8 cellular contexts compared by ENCODE assay signal in the genomic region with DNA sequence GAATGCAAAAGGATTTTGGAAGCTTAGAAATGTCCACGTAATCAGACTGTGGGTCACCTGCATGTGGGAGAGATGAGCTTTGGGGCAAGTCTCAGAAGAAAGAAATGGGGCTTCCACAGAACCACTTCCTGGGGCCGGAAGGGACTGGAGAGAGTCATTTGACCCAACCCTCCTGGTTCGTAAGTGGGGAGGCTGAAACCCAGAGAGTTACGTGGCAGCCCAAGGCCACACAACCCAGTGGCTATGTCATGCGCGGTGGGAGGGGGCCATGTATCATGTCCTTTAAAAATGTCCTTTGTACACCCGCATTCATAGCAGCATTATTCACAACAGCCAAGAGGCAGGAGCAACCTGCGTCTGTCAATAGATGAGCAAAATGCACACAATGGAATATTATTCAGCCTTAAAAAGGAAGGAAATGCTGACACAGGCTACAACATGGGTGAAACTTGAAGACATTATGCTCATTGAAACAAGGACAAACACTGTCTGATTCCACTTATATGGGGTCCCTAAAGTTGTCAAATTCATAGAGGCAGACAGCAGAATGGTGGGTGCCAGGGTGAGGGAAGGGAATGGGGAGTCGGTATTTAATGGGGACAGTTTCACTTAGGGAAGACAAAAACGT. TPM values are rescaled to one million over a fixed set of nuclear protein-coding genes. Genes with fewer than 3 reads are reported as not detected.
DNase-seq lines count a peak whose midpoint lies in the region; ATAC-seq and FAIRE-seq lines count a peak whose summit lies in the region.

No MANE protein-coding gene starts in this region.

- DNase-seq in stimulated activated naive CD8-positive, alpha-beta T cell treated with anti-CD3 and anti-CD28 coated beads, Interleukin-15, Interleukin-2, amounts not matched to agents 100 U/mL and 50 U/mL, for 24 hours = no peak
- no peak for DNase-seq in effector memory CD8-positive, alpha-beta T cell
- no peak for DNase-seq in HPDE6-E6E7 (ENCODE audit: extremely low spot score)
- DNase-seq in DMS153 treated with DMSO at 0.1 percent for 48 hours (lab: John Stamatoyannopoulos, UW; ENCODE audit: unreplicated experiment) = no peak
- DNase-seq in Karpas-422 = no peak
- DNase-seq in urothelium cell line (ENCODE audit: low spot score) = no peak

- no peak overlapping the region for H3K9ac ChIP-seq in Karpas-422 (ENCODE audit: low read length)

- H3K4me3 ChIP-seq in muscle layer of duodenum (ENCODE audit: low read depth in 1 of 2, low read length in 2 of 2) = peak overlapping the region; percentile 11 to 63
- no peak overlapping the region for H3K4me3 ChIP-seq in Karpas-422 (ENCODE audit: low read length)

- H3K36me3 Mint-ChIP-seq in stimulated activated naive CD8-positive, alpha-beta T cell treated with anti-CD3 and anti-CD28 coated beads, Interleukin-15, Interleukin-2, amounts not matched to agents 100 ng/mL and 50 ng/mL, for 24 hours (ENCODE audit: low read depth) = no peaks in the 10 kb centered on the region
- H3K36me3 Mint-ChIP-seq in effector memory CD8-positive, alpha-beta T cell (ENCODE audit: insufficient read depth) = no peaks in the 10 kb centered on the region

- H4K20me1 ChIP-seq in Karpas-422 (ENCODE audit: insufficient read depth, low read depth, low read length) = no peaks in the 10 kb centered on the region

- peaks cover 3% of the 10 kb centered on the region for H3K4me1 Mint-ChIP-seq in stimulated activated naive CD8-positive, alpha-beta T cell treated with anti-CD3 and anti-CD28 coated beads, Interleukin-15, Interleukin-2, amounts not matched to agents 100 ng/mL and 50 ng/mL, for 24 hours (ENCODE audit: low read depth)
- peaks cover 0 to 4% of the 10 kb centered on the region in 2 donors for H3K4me1 Mint-ChIP-seq in effector memory CD8-positive, alpha-beta T cell (ENCODE audit: low read depth in 2 of 2)

- peaks cover 0 to 3% of the 10 kb centered on the region in 2 donors for H3K9me3 ChIP-seq in muscle layer of duodenum (ENCODE audit: control insufficient read depth in 1 of 2, low read length in 2 of 2)
- H3K9me3 ChIP-seq in Karpas-422 (ENCODE audit: low read length) = no peaks in the 10 kb centered on the region

- H3K4me3 Mint-ChIP-seq in stimulated activated naive CD8-positive, alpha-beta T cell treated with anti-CD3 and anti-CD28 coated beads, Interleukin-15, Interleukin-2, amounts not matched to agents 100 ng/mL and 50 ng/mL, for 24 hours = peak overlapping the region; percentile 41
- H3K4me3 Mint-ChIP-seq in effector memory CD8-positive, alpha-beta T cell = peak overlapping the region; percentile 33 to 34

- H3K27me3 Mint-ChIP-seq in stimulated activated naive CD8-positive, alpha-beta T cell treated with anti-CD3 and anti-CD28 coated beads, Interleukin-15, Interleukin-2, amounts not matched to agents 100 ng/mL and 50 ng/mL, for 24 hours = peaks cover 17% of the 10 kb centered on the region
- H3K27me3 Mint-ChIP-seq in effector memory CD8-positive, alpha-beta T cell = peaks cover 20 to 52% of the 10 kb centered on the region in 2 donors

- no peak overlapping the region for H3K27ac ChIP-seq in muscle layer of duodenum (ENCODE audit: low read length)
- no peak overlapping the region for H3K27ac ChIP-seq in Karpas-422 (ENCODE audit: low read length)

- no peaks in the 10 kb centered on the region for H3K9me3 Mint-ChIP-seq in stimulated activated naive CD8-positive, alpha-beta T cell treated with anti-CD3 and anti-CD28 coated beads, Interleukin-15, Interleukin-2, amounts not matched to agents 100 ng/mL and 50 ng/mL, for 24 hours
- no peaks in the 10 kb centered on the region for H3K9me3 Mint-ChIP-seq in effector memory CD8-positive, alpha-beta T cell

- no peak for ATAC-seq in stimulated activated naive CD8-positive, alpha-beta T cell treated with anti-CD3 and anti-CD28 coated beads, Interleukin-15, Interleukin-2, amounts not matched to agents 100 U/mL and 50 U/mL, for 24 hours
- no peak for ATAC-seq in effector memory CD8-positive, alpha-beta T cell (replicated peaks)

- H3K4me1 ChIP-seq in muscle layer of duodenum (ENCODE audit: control insufficient read depth in 1 of 2, insufficient read depth in 2 of 2, low read length in 2 of 2) (no peaks in the 10 kb centered on the region), Karpas-422 (ENCODE audit: low read length) (peaks cover 4% of the 10 kb centered on the region; the same call in 1 of the 2 replicates)

- no peak for FAIRE-seq in urothelium cell line (lab: Jason Lieb, UNC)

- H3K79me2 ChIP-seq in Karpas-422 (ENCODE audit: low read length) = no peaks in the 10 kb centered on the region

- no peaks in the 10 kb centered on the region for H3K36me3 ChIP-seq in muscle layer of duodenum (ENCODE audit: control insufficient read depth in 1 of 2, insufficient read depth in 2 of 2, low read length in 2 of 2)
- H3K36me3 ChIP-seq in Karpas-422 (ENCODE audit: insufficient read depth, low read length) = no peaks in the 10 kb centered on the region

- H2AFZ ChIP-seq in Karpas-422 (ENCODE audit: low read length) = no peak overlapping the region

- no peaks in the 10 kb centered on the region for H3K9me2 ChIP-seq in Karpas-422 (replicated peaks; ENCODE audit: insufficient read depth, low read length)

- H3K27me3 ChIP-seq in muscle layer of duodenum (ENCODE audit: low read depth, low read length) (peaks cover 5% of the 10 kb centered on the region), Karpas-422 (ENCODE audit: low read length) (no peaks in the 10 kb centered on the region)

- no peak overlapping the region for H3K27ac Mint-ChIP-seq in stimulated activated naive CD8-positive, alpha-beta T cell treated with anti-CD3 and anti-CD28 coated beads, Interleukin-15, Interleukin-2, amounts not matched to agents 100 ng/mL and 50 ng/mL, for 24 hours
- H3K27ac Mint-ChIP-seq in effector memory CD8-positive, alpha-beta T cell = no peak overlapping the region

- H3K4me2 ChIP-seq in Karpas-422 (ENCODE audit: low read depth, low read length, poor library complexity, severe bottlenecking) = no peak overlapping the region

RNA-seq across cellular contexts. Expression of a gene that starts 15.1 kb away (rescaled TPM):
- not detected in 2 replicates for total RNA-seq in Karpas-422 (2014; rRNA removed; shearing (Covaris generic); ENCODE audit: low replicate concordance)
